Comparison of ENCODE assay signal across 1 cellular context in genomic region chr4:158671915-158672806, GRCh38.
A peak's percentile ranks its signal among the peaks of the same experiment; 100 is the strongest.
TF ChIP-seq lines count a peak whose summit lies in the region.

Gene ETFDH (plus strand): TSS chr4:158672296. CDS start chr4:158672457, 161 bp downstream.

TF ChIP-seq in HepG2, 621 proteins besides CTCF, POLR2A, EP300 and RAD21 (continued from another document):
- TF ChIP-seq HMGXB4 (CRISPR knock-in tag; IDR thresholded peaks at IDR 0.05; ENCODE audit: borderline replicate concordance in 1 of 2, low read depth in 1 of 2) (peak; percentile 91 to 96), CBX5 (CRISPR knock-in tag; IDR thresholded peaks at IDR 0.05; ENCODE audit: borderline replicate concordance) (peak; percentile 82; the same call in 1 of the 2 replicates), TFDP1 (CRISPR knock-in tag; IDR thresholded peaks at IDR 0.05; ENCODE audit: borderline replicate concordance) (peak; percentile 69; the same call in 1 of the 2 replicates), ZFP90 (CRISPR knock-in tag; IDR thresholded peaks at IDR 0.05; ENCODE audit: borderline replicate concordance) (peak; percentile 42), DMAP1 (CRISPR knock-in tag; IDR thresholded peaks at IDR 0.05) (peak; percentile 74; the same call in 1 of the 2 replicates), TAF1 (CRISPR knock-in tag; IDR thresholded peaks at IDR 0.05) (peak; percentile 80), ZNF792 (CRISPR knock-in tag; IDR thresholded peaks at IDR 0.05) (peak; percentile 91), TCF7L2 (IDR thresholded peaks at IDR 0.05; ENCODE audit: low read depth, low read length) (no peak), ATM (IDR thresholded peaks at IDR 0.05; ENCODE audit: borderline replicate concordance) (no peak), ZNF850 (CRISPR knock-in tag; conservative IDR thresholded peaks at IDR 0.05) (no peak), TSC22D2 (CRISPR knock-in tag; IDR thresholded peaks at IDR 0.05; ENCODE audit: borderline replicate concordance) (peak; percentile 75; the same call in 1 of the 2 replicates), ZNF768 (CRISPR knock-in tag; IDR thresholded peaks at IDR 0.05) (peak; percentile 76; the same call in 1 of the 2 replicates), ZNF558 (CRISPR knock-in tag; IDR thresholded peaks at IDR 0.05; ENCODE audit: borderline replicate concordance) (peak; percentile 58; the same call in 1 of the 2 replicates), CENPT (CRISPR knock-in tag; IDR thresholded peaks at IDR 0.05; ENCODE audit: low read depth) (no peak), ZNF709 (CRISPR knock-in tag; IDR thresholded peaks at IDR 0.05) (0 out of 2 replicates have a peak, but pooled peaks have one; percentile 59), ZNF460 (CRISPR knock-in tag; IDR thresholded peaks at IDR 0.05; ENCODE audit: borderline replicate concordance) (peak; percentile 42; the same call in 1 of the 2 replicates), ZNF609 (CRISPR knock-in tag; IDR thresholded peaks at IDR 0.05; ENCODE audit: borderline replicate concordance) (peak; percentile 60; the same call in 1 of the 2 replicates), LCORL (IDR thresholded peaks at IDR 0.05) (no peak), LCORL (CRISPR knock-in tag; IDR thresholded peaks at IDR 0.05) (peak; percentile 78; the same call in 1 of the 2 replicates), E2F1 (CRISPR knock-in tag; IDR thresholded peaks at IDR 0.05) (peak; percentile 85), HOXD1 (CRISPR knock-in tag; IDR thresholded peaks at IDR 0.05) (peak; percentile 47; the same call in 1 of the 2 replicates), ZNF230 (CRISPR knock-in tag; IDR thresholded peaks at IDR 0.05) (no peak), ZHX2 (IDR thresholded peaks at IDR 0.05; ENCODE audit: low read depth) (peak; percentile 75; the same call in 1 of the 2 replicates), ZHX2 (CRISPR knock-in tag; IDR thresholded peaks at IDR 0.05; ENCODE audit: borderline replicate concordance) (no peak), ISL2 (CRISPR knock-in tag; IDR thresholded peaks at IDR 0.05) (peak; percentile 30), TEAD3 (CRISPR knock-in tag; optimal IDR thresholded peaks at IDR 0.05; ENCODE audit: borderline replicate concordance) (peak; percentile 71), TP53 (CRISPR knock-in tag; conservative IDR thresholded peaks at IDR 0.05) (peak; percentile 85; the same call in 1 of the 2 replicates), FIP1L1 (IDR thresholded peaks at IDR 0.05; ENCODE audit: borderline replicate concordance, insufficient read depth, low read depth, low read length) (no peak), ONECUT2 (CRISPR knock-in tag; IDR thresholded peaks at IDR 0.05) (peak; percentile 95), ZNF577 (CRISPR knock-in tag; IDR thresholded peaks at IDR 0.05; ENCODE audit: borderline replicate concordance, low read depth) (no peak), SSRP1 (CRISPR knock-in tag; IDR thresholded peaks at IDR 0.05) (peak; percentile 27; the same call in 1 of the 2 replicates), ZNF367 (CRISPR knock-in tag; IDR thresholded peaks at IDR 0.05; ENCODE audit: borderline replicate concordance) (0 out of 2 replicates have a peak, but pooled peaks have one; percentile 10), ZNF18 (CRISPR knock-in tag; IDR thresholded peaks at IDR 0.05; ENCODE audit: insufficient replicate concordance) (peak; percentile 43), ZNF552 (CRISPR knock-in tag; IDR thresholded peaks at IDR 0.05; ENCODE audit: borderline replicate concordance) (peak; percentile 59; the same call in 1 of the 2 replicates), ZNF713 (CRISPR knock-in tag; IDR thresholded peaks at IDR 0.05) (no peak), ZNF282 (IDR thresholded peaks at IDR 0.05; ENCODE audit: partially characterized antibody) (no peak), ZC3H4 (CRISPR knock-in tag; IDR thresholded peaks at IDR 0.05; ENCODE audit: borderline replicate concordance) (0 out of 2 replicates have a peak, but pooled peaks have one; percentile 25)
